Comparison of ENCODE assay signal across 10 cellular contexts in the genomic region with DNA sequence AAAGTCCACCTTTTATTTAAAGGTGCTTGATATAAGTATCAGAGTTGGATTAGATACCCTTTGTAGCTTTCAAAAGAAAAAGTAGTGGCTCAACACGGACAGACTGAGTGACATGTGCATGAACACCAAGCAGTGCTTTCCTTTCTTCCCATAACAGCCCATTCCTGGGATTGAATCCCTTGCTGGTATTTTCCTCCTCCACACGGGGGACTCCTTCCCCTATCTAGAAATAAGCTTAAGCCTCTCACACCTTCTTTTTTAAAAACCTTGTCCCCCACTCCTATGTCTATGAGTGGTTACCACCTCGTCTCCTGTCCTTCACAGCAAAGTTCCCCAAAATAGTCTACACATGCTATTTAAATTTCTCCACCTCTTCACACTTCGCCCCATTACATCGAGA. TPM values are rescaled to one million over a fixed set of nuclear protein-coding genes. Genes with fewer than 3 reads are reported as not detected.
DNase-seq lines count a peak whose midpoint lies in the region; ATAC-seq, FAIRE-seq and TF ChIP-seq lines count a peak whose summit lies in the region.
"Had no signal": no experiment of that assay in that cellular context is flagged by ENCODE, and none has a peak within 500 bp of the region (broad histone marks: within the 10 kb centered on the region; RNA-seq: fewer than 3 reads in every experiment).

No MANE protein-coding gene starts in this region.

- no peak overlapping the region for H3K27ac Mint-ChIP-seq in activated naive CD4-positive, alpha-beta T cell treated with anti-CD3 and anti-CD28 coated beads, Interleukin-2, amount 50 U/mL, for 72 hours

- BruUV-seq in A673 (replicated peaks; lab: Mats Ljungman, UMichigan): no TSS peak

- TF ChIP-seq CTCF in A673 (conservative IDR thresholded peaks at IDR 0.05; ENCODE audit: low read depth, low read length) (peak; percentile 56), HFF-Myc (IDR thresholded peaks at IDR 0.05; ENCODE audit: low read depth, low read length, missing control alignments) (peak; percentile 26), astrocyte of the cerebellum (IDR thresholded peaks at IDR 0.05; ENCODE audit: low read depth, low read length, missing control alignments) (peak; percentile 50), keratinocyte (optimal IDR thresholded peaks at IDR 0.05 in 1 of 3, IDR thresholded peaks at IDR 0.05 in 1 of 3, conservative IDR thresholded peaks at IDR 0.05 in 1 of 3; ENCODE audit: extremely low read depth in 1 of 3, insufficient read depth in 2 of 3, low read length in 3 of 3) (peak; percentile 20 to 46 (median 34)), colonic mucosa (IDR thresholded peaks at IDR 0.05) (no peak)

- in situ Hi-C loops in astrocyte of the cerebellum (cut with HindIII; ENCODE audit: low sequenced_read_pairs): no loop called here

- peaks cover 8% of the 10 kb centered on the region for H3K36me3 ChIP-seq in A673 (ENCODE audit: insufficient read depth, low read length, poor library complexity, severe bottlenecking)
- H3K36me3 ChIP-seq in keratinocyte (ENCODE audit: control insufficient read depth in 2 of 2, extremely low read depth in 1 of 2, insufficient read depth in 2 of 2, low read length in 2 of 2): no peaks in the 10 kb centered on the region
- H3K36me3 ChIP-seq in colonic mucosa: no peaks in the 10 kb centered on the region

- no peaks in the 10 kb centered on the region for H4K20me1 ChIP-seq in keratinocyte (ENCODE audit: control insufficient read depth, extremely low read depth, insufficient read depth, low read length)

- H3K4me1 ChIP-seq in A673 (ENCODE audit: insufficient read depth, low read length, poor library complexity, severe bottlenecking) (peaks cover 17% of the 10 kb centered on the region), keratinocyte (ENCODE audit: control insufficient read depth, extremely low read depth, insufficient read depth, low read length) (peaks cover 8% of the 10 kb centered on the region), colonic mucosa (no peaks in the 10 kb centered on the region)
- H3K4me1 ChIP-seq: Caco-2 had no signal

- intact Hi-C loops in A673 (cut with micrococcal nuclease; ENCODE audit: unreplicated experiment): loop anchor here (1.0 to 5.0 kb wide), 2 partner anchors 363 to 583 kb away; no protein-coding TSS in a partner anchor
- intact Hi-C loops in colonic mucosa (cut with DNase I): no loop called here

- H3K9me1 ChIP-seq in keratinocyte (ENCODE audit: control insufficient read depth, extremely low read depth, insufficient read depth, low read length): no peaks in the 10 kb centered on the region

- peak overlapping the region; percentile 26 for H3K27ac ChIP-seq in A673 (ENCODE audit: low read depth, low read length, poor library complexity, severe bottlenecking)
- H3K27ac ChIP-seq in keratinocyte (ENCODE audit: control insufficient read depth, insufficient read depth, low read length): no peak overlapping the region
- no peak overlapping the region for H3K27ac ChIP-seq in colonic mucosa

- peaks cover 0 to 11% of the 10 kb centered on the region in 2 donors for H3K36me3 Mint-ChIP-seq in activated naive CD4-positive, alpha-beta T cell treated with anti-CD3 and anti-CD28 coated beads, Interleukin-2, amount 50 U/mL, for 72 hours

- peak; percentile 59 for DNase-seq in A673 (ENCODE audit: low spot score)
- no peak for DNase-seq in HFF-Myc (ENCODE audit: extremely low read depth, low read depth)
- DNase-seq in astrocyte of the cerebellum (ENCODE audit: low read depth): no peak
- DNase-seq in keratinocyte (ENCODE audit: low read depth, low spot score): no peak
- DNase-seq in colonic mucosa: no peak
- no peak for DNase-seq in activated CD4-positive, CD25-positive, alpha-beta regulatory T cell treated with anti-CD3 and anti-CD28 coated beads, Interleukin-2, amount 50 U/mL, for 72 hours
- DNase-seq in activated naive CD4-positive, alpha-beta T cell treated with anti-CD3 and anti-CD28 coated beads, Interleukin-2, amount 50 U/mL, for 72 hours (ENCODE audit: low spot score in 2 of 2): no peak
- DNase-seq: Caco-2; NK-92 treated with Interleukin-12 subunit alpha and Interleukin-12 subunit beta, amount 100 ng/mL, for 24 hours had no signal

- dilution Hi-C loops in keratinocyte (cut with MboI; ENCODE audit: extremely low pct_ligation_motif_present, low sequenced_read_pairs): no loop called here

- POLR2A ChIA-PET in A673 (lab: Charles Lee; ENCODE audit: low non-redundant PET): no interaction called here

- no peak overlapping the region for H3K9ac ChIP-seq in keratinocyte (ENCODE audit: control insufficient read depth, extremely low read depth, insufficient read depth, low read length)
- no peak overlapping the region for H3K9ac ChIP-seq in colonic mucosa (ENCODE audit: low read depth in 2 of 2, low read length in 2 of 2)

- ATAC-seq in GM21529 (IDR thresholded peaks at IDR 0.05; ENCODE audit: unreplicated experiment): no peak
- no peak for ATAC-seq in activated naive CD4-positive, alpha-beta T cell treated with anti-CD3 and anti-CD28 coated beads, Interleukin-2, amount 50 U/mL, for 72 hours

- CTCF ChIA-PET in A673 (lab: Charles Lee): interaction anchor here (1.0 kb wide), 2 partner anchors 273 to 363 kb away, joined by 3 to 4 read pairs; no protein-coding TSS in a partner anchor

- no peak overlapping the region for H2AFZ ChIP-seq in keratinocyte (ENCODE audit: control insufficient read depth, low read length)

- H3K9me3 Mint-ChIP-seq in activated naive CD4-positive, alpha-beta T cell treated with anti-CD3 and anti-CD28 coated beads, Interleukin-2, amount 50 U/mL, for 72 hours: no peaks in the 10 kb centered on the region

- H3K27me3 ChIP-seq in A673 (replicated peaks; ENCODE audit: insufficient read depth, low read depth, low read length, poor library complexity) (no peaks in the 10 kb centered on the region), keratinocyte (ENCODE audit: control insufficient read depth, extremely low read depth, insufficient read depth, low read length) (peaks cover 8% of the 10 kb centered on the region), colonic mucosa (no peaks in the 10 kb centered on the region)

- no peak overlapping the region for H3K4me2 ChIP-seq in keratinocyte (ENCODE audit: control insufficient read depth, extremely low read depth, insufficient read depth, low read depth, low read length)

- no peaks in the 10 kb centered on the region for H3K79me2 ChIP-seq in keratinocyte (ENCODE audit: control insufficient read depth, insufficient read depth, low read length)

- no peak overlapping the region for H3K4me3 ChIP-seq in A673 (ENCODE audit: low read depth, low read length, poor library complexity, severe bottlenecking)
- H3K4me3 ChIP-seq in HFF-Myc (replicated peaks; ENCODE audit: low read depth, low read length): no peak overlapping the region
- no peak overlapping the region for H3K4me3 ChIP-seq in astrocyte of the cerebellum (ENCODE audit: low read depth, low read length)
- no peak overlapping the region for H3K4me3 ChIP-seq in keratinocyte (ENCODE audit: control insufficient read depth in 2 of 3, extremely low read depth in 1 of 3, insufficient read depth in 2 of 3, low read depth in 1 of 3, low read length in 3 of 3)
- H3K4me3 ChIP-seq in colonic mucosa: no peak overlapping the region

- FAIRE-seq in keratinocyte (lab: Jason Lieb, UNC): no peak

- no peaks in the 10 kb centered on the region for H3K9me3 ChIP-seq in A673 (ENCODE audit: low read depth, low read length, poor library complexity, severe bottlenecking)
- H3K9me3 ChIP-seq in keratinocyte (ENCODE audit: control insufficient read depth, low read depth, low read length): no peaks in the 10 kb centered on the region
- no peaks in the 10 kb centered on the region for H3K9me3 ChIP-seq in colonic mucosa
- H3K9me3 ChIP-seq: Caco-2 had no signal

RNA-seq across cellular contexts. Expression of a gene that starts 5.1 kb away (rescaled TPM):
- total RNA-seq in A673 (2021) (55.3 and 59.3 TPM in 2 replicates), colonic mucosa (10 to 100 TPM; 10.9 to 20.7 TPM)
- polyA plus RNA-seq in keratinocyte: 6.1 to 15.0 TPM (median 7.7 TPM) in 3 replicates
- 19.5 TPM for polyA plus RNA-seq in keratinocyte (2011; ENCODE audit: low read depth)
- polyA plus RNA-seq in keratinocyte (2011; cell fraction: cytosol; rRNA removed): 5.7 and 11.4 TPM in 2 replicates
- 3.2 and 5.4 TPM in 2 replicates for polyA plus RNA-seq in keratinocyte (2011; cell fraction: nucleus; rRNA removed)
- 9.3 and 10.4 TPM in 2 replicates for polyA plus RNA-seq in keratinocyte (2012; ENCODE audit: low replicate concordance)
- polyA minus RNA-seq in keratinocyte: 1.3 to 9.4 TPM (median 2.7 TPM) in 3 replicates
- 5.9 TPM for polyA minus RNA-seq in keratinocyte (2011; cell fraction: cytosol; rRNA and poly(A)+ RNA removed)
- 0.63 and 2.1 TPM in 2 replicates for polyA minus RNA-seq in keratinocyte (2011; cell fraction: nucleus; rRNA and poly(A)+ RNA removed)
- total RNA-seq in activated naive CD4-positive, alpha-beta T cell treated with anti-CD3 and anti-CD28 coated beads, Interleukin-2, amount 50 U/mL, for 72 hours: 10 to 100 TPM; 21.6 to 23.8 TPM

RNA-seq across cellular contexts. Expression of a gene that starts 59.3 kb away (rescaled TPM):
- total RNA-seq in A673 (2021) (16.1 and 18.1 TPM in 2 replicates), colonic mucosa (1 to 10 TPM; 7.9 to 8.4 TPM)
- 7.4 to 13.7 TPM (median 9.5 TPM) in 3 replicates for polyA plus RNA-seq in keratinocyte
- polyA plus RNA-seq in keratinocyte (2011; ENCODE audit: low read depth): 65.8 TPM
- 9.7 and 11.0 TPM in 2 replicates for polyA plus RNA-seq in keratinocyte (2011; cell fraction: cytosol; rRNA removed)
- 18.2 and 22.5 TPM in 2 replicates for polyA plus RNA-seq in keratinocyte (2011; cell fraction: nucleus; rRNA removed)
- polyA plus RNA-seq in keratinocyte (2012; ENCODE audit: low replicate concordance): 13.2 and 13.9 TPM in 2 replicates
- polyA minus RNA-seq in keratinocyte: 2.0 to 4.0 TPM (median 3.8 TPM) in 3 replicates
- 4.2 TPM for polyA minus RNA-seq in keratinocyte (2011; cell fraction: cytosol; rRNA and poly(A)+ RNA removed)
- polyA minus RNA-seq in keratinocyte (2011; cell fraction: nucleus; rRNA and poly(A)+ RNA removed): 3.1 and 3.4 TPM in 2 replicates
- total RNA-seq in activated naive CD4-positive, alpha-beta T cell treated with anti-CD3 and anti-CD28 coated beads, Interleukin-2, amount 50 U/mL, for 72 hours: 10 to 100 TPM; 12.3 to 16.9 TPM
